ENCODE assay signal across 17 cellular contexts in the genomic region with DNA sequence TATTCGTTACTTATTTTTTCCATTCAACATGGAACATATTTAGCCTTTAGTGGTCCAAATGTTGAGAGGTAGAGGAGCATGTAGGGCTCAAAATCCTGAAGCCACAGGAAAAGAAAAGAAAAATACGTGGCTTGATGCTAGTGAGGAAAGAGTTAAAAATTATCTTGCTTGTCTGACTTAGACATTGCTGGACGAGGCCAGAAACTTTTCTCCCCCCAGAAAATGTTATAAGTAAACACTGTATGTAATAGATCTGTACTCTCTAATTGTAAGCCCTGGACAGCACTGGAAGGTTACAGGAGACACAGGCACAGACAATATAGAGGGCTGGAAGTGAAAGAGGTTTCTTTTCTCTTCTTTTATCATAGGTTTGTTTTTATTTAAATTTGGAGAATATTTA.
"Had no signal": no experiment of that assay in that cellular context is flagged by ENCODE, and none has a peak within 500 bp of the region (broad histone marks: within the 10 kb centered on the region; RNA-seq: fewer than 3 reads in every experiment).

No MANE protein-coding gene starts in this region.

- H3K27me3 ChIP-seq: dorsolateral prefrontal cortex, foreskin keratinocyte, testis, tibial nerve had no signal

- H3K27me3 Mint-ChIP-seq: stimulated activated naive CD8-positive, alpha-beta T cell treated with anti-CD3 and anti-CD28 coated beads, Interleukin-15, Interleukin-2, amounts not matched to agents 100 ng/mL and 50 ng/mL, for 24 hours had no signal

- H3K4me1 ChIP-seq: foreskin keratinocyte, testis, tibial nerve had no signal

- H3K36me3 ChIP-seq: tibial nerve had no signal

- H3K27ac Mint-ChIP-seq: naive thymus-derived CD8-positive, alpha-beta T cell; stimulated activated memory B cell treated with anti-CD40 and anti-IgM and Interleukin-4, amounts not matched to agents 10 μg/mL and 1 μg/mL and 100 μg/mL, for 72 hours; stimulated activated naive CD8-positive, alpha-beta T cell treated with anti-CD3 and anti-CD28 coated beads, Interleukin-15, Interleukin-2, amounts not matched to agents 100 ng/mL and 50 ng/mL, for 24 hours had no signal

- H3K4me3 ChIP-seq: dorsolateral prefrontal cortex, lung, testis, tibial nerve had no signal

- H3K4me3 Mint-ChIP-seq: naive thymus-derived CD8-positive, alpha-beta T cell; neural crest cell; stimulated activated memory B cell treated with anti-CD40 and anti-IgM and Interleukin-4, amounts not matched to agents 10 μg/mL and 1 μg/mL and 100 μg/mL, for 72 hours; stimulated activated naive CD8-positive, alpha-beta T cell treated with anti-CD3 and anti-CD28 coated beads, Interleukin-15, Interleukin-2, amounts not matched to agents 100 ng/mL and 50 ng/mL, for 24 hours had no signal

- H3K36me3 Mint-ChIP-seq: naive thymus-derived CD8-positive, alpha-beta T cell; stimulated activated memory B cell treated with anti-CD40 and anti-IgM and Interleukin-4, amounts not matched to agents 10 μg/mL and 1 μg/mL and 100 μg/mL, for 72 hours had no signal

- H3K9me3 ChIP-seq: testis, tibial nerve had no signal

- H3K9me3 Mint-ChIP-seq: naive thymus-derived CD8-positive, alpha-beta T cell; neural crest cell; stimulated activated memory B cell treated with anti-CD40 and anti-IgM and Interleukin-4, amounts not matched to agents 10 μg/mL and 1 μg/mL and 100 μg/mL, for 72 hours; stimulated activated naive CD8-positive, alpha-beta T cell treated with anti-CD3 and anti-CD28 coated beads, Interleukin-15, Interleukin-2, amounts not matched to agents 100 ng/mL and 50 ng/mL, for 24 hours had no signal

- DNase-seq: central memory CD4-positive, alpha-beta T cell; cortex of kidney; dorsolateral prefrontal cortex; effector CD8-positive, alpha-beta T cell; foreskin keratinocyte; left colon; left ventricle myocardium superior; mesendoderm; naive thymus-derived CD8-positive, alpha-beta T cell; right cardiac atrium; stimulated activated CD4-positive, alpha-beta T cell treated with anti-CD3 and anti-CD28 coated beads, Interleukin-4, amount 100 ng/mL, for 1 hour; testis had no signal

- H3K4me1 Mint-ChIP-seq: stimulated activated memory B cell treated with anti-CD40 and anti-IgM and Interleukin-4, amounts not matched to agents 10 μg/mL and 1 μg/mL and 100 μg/mL, for 72 hours had no signal
